ENCODE assay signal across 1 cellular context in genomic region chr16:4283939-4284338, GRCh38.
TF ChIP-seq lines count a peak whose summit lies in the region.

No MANE protein-coding gene starts in this region.

TF ChIP-seq in K562, 482 proteins besides CTCF, POLR2A, EP300 and RAD21:
- TF ChIP-seq FOSL1 (tag; conservative IDR thresholded peaks at IDR 0.05), result 0 out of 2 replicates have a peak, but pooled peaks have one; percentile 28
- no peak for TF ChIP-seq ARID3A (IDR thresholded peaks at IDR 0.05; ENCODE audit: borderline replicate concordance, low read depth, low read length)
- 0 out of 2 replicates have a peak, but pooled peaks have one; percentile 26 for TF ChIP-seq ATF3 (IDR thresholded peaks at IDR 0.05)
- TF ChIP-seq ATF3 (CRISPR knock-in tag; conservative IDR thresholded peaks at IDR 0.05), result no peak
- no peak for TF ChIP-seq YBX1 (IDR thresholded peaks at IDR 0.05)
- TF ChIP-seq NFXL1 (CRISPR knock-in tag; IDR thresholded peaks at IDR 0.05), result no peak
- TF ChIP-seq THRAP3 (IDR thresholded peaks at IDR 0.05; ENCODE audit: borderline replicate concordance), result no peak
- no peak for TF ChIP-seq ZNF695 (CRISPR knock-in tag; IDR thresholded peaks at IDR 0.05)
- no peak for TF ChIP-seq MEF2D (tag; conservative IDR thresholded peaks at IDR 0.05; ENCODE audit: low read depth)
- no peak for TF ChIP-seq ZNF717 (CRISPR knock-in tag; IDR thresholded peaks at IDR 0.05)
- TF ChIP-seq ZNF197 (CRISPR knock-in tag; IDR thresholded peaks at IDR 0.05; ENCODE audit: low read depth), result no peak
- no peak for TF ChIP-seq EHMT2 (IDR thresholded peaks at IDR 0.05)
TF ChIP-seq in K562: peak in this region for 2.
